18 cellular contexts compared by ENCODE assay signal in the genomic region with DNA sequence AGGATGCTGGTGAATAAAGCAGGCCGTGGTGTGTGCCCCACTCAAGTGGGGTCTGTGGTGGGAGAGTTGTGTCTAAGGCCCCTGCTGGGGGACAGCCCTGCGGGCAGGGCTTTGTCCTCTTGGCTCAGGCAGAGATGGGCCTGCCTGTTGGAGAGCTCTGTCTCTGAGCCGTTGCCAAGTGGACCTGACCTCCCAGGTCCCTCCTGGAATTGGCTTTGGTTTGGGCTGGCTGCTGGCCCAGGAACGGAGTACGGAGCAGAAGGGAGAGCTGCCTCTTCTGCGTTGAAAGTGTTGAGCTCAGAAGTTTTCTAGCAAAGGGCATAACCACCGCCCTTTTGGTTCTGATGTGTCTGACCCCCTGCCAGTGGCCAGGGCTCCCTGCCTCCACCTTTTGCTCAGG.
DNase-seq lines count a peak whose midpoint lies in the region; ATAC-seq, FAIRE-seq and TF ChIP-seq lines count a peak whose summit lies in the region.
"Had no signal": no experiment of that assay in that cellular context is flagged by ENCODE, and none has a peak within 500 bp of the region (broad histone marks: within the 10 kb centered on the region; RNA-seq: fewer than 3 reads in every experiment).

No MANE protein-coding gene starts in this region.

- H3K23ac ChIP-seq in IMR-90 (ENCODE audit: low read depth, low read length), result no peak overlapping the region

- TF ChIP-seq EP300 in sigmoid colon (IDR thresholded peaks at IDR 0.05), result no peak

- CTCF ChIA-PET in IMR-90 (lab: Yijun Ruan, JAX), result no interaction called here

- no peak overlapping the region for H4K5ac ChIP-seq in IMR-90 (ENCODE audit: low read depth, low read length)

- peak; percentile 50 for FAIRE-seq in bronchial epithelial cell (lab: Jason Lieb, UNC)
- FAIRE-seq: endothelial cell of umbilical vein, GM12878 had no signal

- no peak overlapping the region for H3K56ac ChIP-seq in IMR-90 (ENCODE audit: extremely low read depth, insufficient read depth, low read length)

- dilution Hi-C loops in IMR-90 (cut with HindIII; ENCODE audit: low sequenced_read_pairs, unreplicated experiment), result no loop called here

- H2AK5ac ChIP-seq in IMR-90 (ENCODE audit: low read depth, low read length), result no peak overlapping the region

- peaks cover 6% of the 10 kb centered on the region; the same call in 1 of the 2 replicates for H3K4me1 ChIP-seq in IMR-90 (ENCODE audit: control insufficient read depth, insufficient read depth, low read length)
- H3K4me1 ChIP-seq in right atrium auricular region, result peaks cover 0 to 14% of the 10 kb centered on the region in 2 donors
- peaks cover 0 to 33% (median 24%) of the 10 kb centered on the region in 4 donors for H3K4me1 ChIP-seq in sigmoid colon

- no peaks in the 10 kb centered on the region for H3K79me1 ChIP-seq in IMR-90 (ENCODE audit: low read depth in 1 of 2, low read length in 2 of 2)

- H3K27ac ChIP-seq in IMR-90 (ENCODE audit: insufficient read depth, low read length) (no peak overlapping the region), right atrium auricular region (peak overlapping the region; percentile 39 to 41), sigmoid colon (peak overlapping the region; percentile 68 to 84 (median 72))

- H2BK5ac ChIP-seq in IMR-90 (ENCODE audit: low read depth, low read length, poor library complexity, severe bottlenecking), result no peak overlapping the region

- in situ Hi-C loops in IMR-90 (cut with MboI; ENCODE audit: low sequenced_read_pairs), result no loop called here

- H3K18ac ChIP-seq in IMR-90 (ENCODE audit: low read depth, low read length), result no peak overlapping the region

- H2AK9ac ChIP-seq in IMR-90 (replicated peaks; ENCODE audit: low read depth, low read length, poor library complexity), result peak overlapping the region; percentile 44

- no TSS peak for BruUV-seq in IMR-90 (replicated peaks; lab: Mats Ljungman, UMichigan)

- no peak overlapping the region for H3K4ac ChIP-seq in IMR-90 (ENCODE audit: low read depth, low read length)

- H3K36me3 ChIP-seq in IMR-90 (ENCODE audit: control insufficient read depth, insufficient read depth, low read length), result peaks cover 22% of the 10 kb centered on the region
- peaks cover 7% of the 10 kb centered on the region for H3K36me3 ChIP-seq in bronchial epithelial cell (ENCODE audit: control insufficient read depth, insufficient read depth, low read length)
- peaks cover 12% of the 10 kb centered on the region for H3K36me3 ChIP-seq in right atrium auricular region
- H3K36me3 ChIP-seq in sigmoid colon, result peaks cover 0 to 28% (median 8%) of the 10 kb centered on the region in 4 donors

- intact Hi-C loops in IMR-90 (cut with micrococcal nuclease) (no loop called here), sigmoid colon (cut with DNase I) (loop anchor here (2.0 to 10.0 kb wide), 2 partner anchors 98 to 226 kb away; no protein-coding TSS in a partner anchor)

- 42% methylated on average over 5 of the region's 7 CpGs; no CpG with 5 or more reads in 1 of the 2 experiments for WGBS in IMR-90 (ENCODE audit: extremely low coverage in 2 of 2, insufficient read length in 1 of 2), 2 experiments
- WGBS in sigmoid colon, 2 donors, result 80 to 85% methylated on average over 7 of the region's 7 CpGs

- ATAC-seq in IMR-90 (ENCODE audit: low read depth), result no peak
- ATAC-seq: activated CD8-positive, alpha-beta T cell treated with anti-CD3 and anti-CD28 coated beads for 36 hours; GM12878 had no signal

- no peak overlapping the region for H2BK20ac ChIP-seq in IMR-90 (ENCODE audit: low read depth, low read length)

- H2BK120ac ChIP-seq in IMR-90 (ENCODE audit: low read depth, low read length), result no peak overlapping the region

- H3K9me3 ChIP-seq in IMR-90 (ENCODE audit: control insufficient read depth, insufficient read depth, low read length), result no peaks in the 10 kb centered on the region
- no peaks in the 10 kb centered on the region for H3K9me3 ChIP-seq in right atrium auricular region
- no peaks in the 10 kb centered on the region for H3K9me3 ChIP-seq in sigmoid colon

- peaks cover 2% of the 10 kb centered on the region; the same call in 1 of the 2 replicates for H3K9me1 ChIP-seq in IMR-90 (ENCODE audit: insufficient read depth, low read length)

- H3K27me3 ChIP-seq in IMR-90 (ENCODE audit: control insufficient read depth, insufficient read depth, low read length) (no peaks in the 10 kb centered on the region), bronchial epithelial cell (ENCODE audit: control insufficient read depth, insufficient read depth, low read length) (no peaks in the 10 kb centered on the region), right atrium auricular region (no peaks in the 10 kb centered on the region), sigmoid colon (no peaks in the 10 kb centered on the region)

- no peak overlapping the region for H4K8ac ChIP-seq in IMR-90 (ENCODE audit: low read depth in 2 of 2, low read length in 2 of 2)

- no peak overlapping the region for H2BK15ac ChIP-seq in IMR-90 (ENCODE audit: low read depth, low read length)

- no peak overlapping the region for H4K91ac ChIP-seq in IMR-90 (ENCODE audit: insufficient read depth, low read depth, low read length)

- POLR2A ChIA-PET in IMR-90 (lab: Charles Lee; ENCODE audit: unreplicated experiment), result no interaction called here

- DNase-seq in IMR-90 (peak; percentile 40), bronchial epithelial cell (ENCODE audit: low read depth) (no peak), right atrium auricular region (ENCODE audit: low spot score) (no peak), sigmoid colon (peak; percentile 88), superior temporal gyrus (ENCODE audit: extremely low spot score) (no peak), kidney tubule cell (ENCODE audit: low spot score) (no peak), NCI-H1694 treated with DMSO at 0.1 percent for 48 hours (lab: John Stamatoyannopoulos, UW) (no peak), NCI-H2227 (lab: John Stamatoyannopoulos, UW; ENCODE audit: unreplicated experiment) (no peak)
- DNase-seq: activated CD8-positive, alpha-beta T cell treated with anti-CD3 and anti-CD28 coated beads for 36 hours; activated effector memory CD4-positive, alpha-beta T cell treated with Interleukin-2 at 50 U/mL for 16 hours; hippocampal formation; KBM-7; NCI-H1694; NCI-H82; SHP77 treated with DMSO at 0.1 percent for 48 hours; stimulated activated CD4-positive, alpha-beta T cell treated with anti-CD3 and anti-CD28 coated beads, Interleukin-1b, Interleukin-23, amount 100 ng/mL, for 48 hours had no signal

- H3K4me3 ChIP-seq in IMR-90 (ENCODE audit: insufficient read depth, low read depth, low read length), result no peak overlapping the region
- no peak overlapping the region for H3K4me3 ChIP-seq in bronchial epithelial cell (ENCODE audit: low read depth, low read length)
- no peak overlapping the region for H3K4me3 ChIP-seq in right atrium auricular region
- H3K4me3 ChIP-seq in sigmoid colon, result no peak overlapping the region
- H3K4me3 ChIP-seq: GM12878 had no signal

- TF ChIP-seq CTCF in IMR-90 (conservative IDR thresholded peaks at IDR 0.05; ENCODE audit: low read depth, low read length) (no peak), bronchial epithelial cell (IDR thresholded peaks at IDR 0.05; ENCODE audit: insufficient read depth, low read length, severe bottlenecking) (no peak), right atrium auricular region (IDR thresholded peaks at IDR 0.05) (no peak), sigmoid colon (IDR thresholded peaks at IDR 0.05) (no peak)

- TF ChIP-seq RAD21 in IMR-90 (IDR thresholded peaks at IDR 0.05; ENCODE audit: low read length), result no peak

- H3K9ac ChIP-seq in IMR-90 (ENCODE audit: low read depth, low read length), result no peak overlapping the region

- no peak overlapping the region for H3K14ac ChIP-seq in IMR-90 (replicated peaks; ENCODE audit: low read depth, low read length)

- TF ChIP-seq POLR2A in IMR-90 (IDR thresholded peaks at IDR 0.05; ENCODE audit: low read depth, low read length) (no peak), sigmoid colon (IDR thresholded peaks at IDR 0.05) (no peak)

- no peak overlapping the region for H3K4me2 ChIP-seq in IMR-90 (ENCODE audit: low read depth, low read length)

- H2AFZ ChIP-seq in IMR-90 (replicated peaks; ENCODE audit: low read length, poor library complexity), result no peak overlapping the region

- no peaks in the 10 kb centered on the region for H4K20me1 ChIP-seq in IMR-90 (ENCODE audit: insufficient read depth, low read length)

TF ChIP-seq in IMR-90, 13 proteins besides CTCF, POLR2A, EP300 and RAD21:
- TF ChIP-seq, protein P1, sequence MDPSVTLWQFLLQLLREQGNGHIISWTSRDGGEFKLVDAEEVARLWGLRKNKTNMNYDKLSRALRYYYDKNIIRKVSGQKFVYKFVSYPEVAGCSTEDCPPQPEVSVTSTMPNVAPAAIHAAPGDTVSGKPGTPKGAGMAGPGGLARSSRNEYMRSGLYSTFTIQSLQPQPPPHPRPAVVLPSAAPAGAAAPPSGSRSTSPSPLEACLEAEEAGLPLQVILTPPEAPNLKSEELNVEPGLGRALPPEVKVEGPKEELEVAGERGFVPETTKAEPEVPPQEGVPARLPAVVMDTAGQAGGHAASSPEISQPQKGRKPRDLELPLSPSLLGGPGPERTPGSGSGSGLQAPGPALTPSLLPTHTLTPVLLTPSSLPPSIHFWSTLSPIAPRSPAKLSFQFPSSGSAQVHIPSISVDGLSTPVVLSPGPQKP (IDR thresholded peaks at IDR 0.05; ENCODE audit: borderline replicate concordance, low read depth, low read length), result no peak
- TF ChIP-seq SMC3 (IDR thresholded peaks at IDR 0.05; ENCODE audit: low read depth, low read length) (no peak), BHLHE40 (IDR thresholded peaks at IDR 0.05; ENCODE audit: low read depth, low read length) (no peak), NFE2L2 (IDR thresholded peaks at IDR 0.05; ENCODE audit: low read depth, low read length) (no peak), MAZ (IDR thresholded peaks at IDR 0.05; ENCODE audit: borderline replicate concordance, low read depth, low read length) (no peak), USF2 (IDR thresholded peaks at IDR 0.05; ENCODE audit: low read depth, low read length) (no peak), MXI1 (IDR thresholded peaks at IDR 0.05; ENCODE audit: borderline replicate concordance, low read depth, low read length) (no peak), FOS (IDR thresholded peaks at IDR 0.05; ENCODE audit: low read depth, low read length) (no peak), CEBPB (IDR thresholded peaks at IDR 0.05; ENCODE audit: low read depth, low read length) (no peak), RFX5 (IDR thresholded peaks at IDR 0.05; ENCODE audit: low read depth, low read length) (no peak)

Comparison
In these comparisons a context has a peak if more than half of its experiments do, and no peak if none do; other contexts are left out.
1. DNase-seq: peak in IMR-90 (single experiment) and sigmoid colon (single experiment); none in bronchial epithelial cell (single experiment), right atrium auricular region (single experiment), superior temporal gyrus (single experiment), kidney tubule cell (single experiment), NCI-H1694 treated with DMSO at 0.1 percent for 48 hours (single experiment) and NCI-H2227 (single experiment).